7 cellular contexts compared by ENCODE assay signal in the genomic region with DNA sequence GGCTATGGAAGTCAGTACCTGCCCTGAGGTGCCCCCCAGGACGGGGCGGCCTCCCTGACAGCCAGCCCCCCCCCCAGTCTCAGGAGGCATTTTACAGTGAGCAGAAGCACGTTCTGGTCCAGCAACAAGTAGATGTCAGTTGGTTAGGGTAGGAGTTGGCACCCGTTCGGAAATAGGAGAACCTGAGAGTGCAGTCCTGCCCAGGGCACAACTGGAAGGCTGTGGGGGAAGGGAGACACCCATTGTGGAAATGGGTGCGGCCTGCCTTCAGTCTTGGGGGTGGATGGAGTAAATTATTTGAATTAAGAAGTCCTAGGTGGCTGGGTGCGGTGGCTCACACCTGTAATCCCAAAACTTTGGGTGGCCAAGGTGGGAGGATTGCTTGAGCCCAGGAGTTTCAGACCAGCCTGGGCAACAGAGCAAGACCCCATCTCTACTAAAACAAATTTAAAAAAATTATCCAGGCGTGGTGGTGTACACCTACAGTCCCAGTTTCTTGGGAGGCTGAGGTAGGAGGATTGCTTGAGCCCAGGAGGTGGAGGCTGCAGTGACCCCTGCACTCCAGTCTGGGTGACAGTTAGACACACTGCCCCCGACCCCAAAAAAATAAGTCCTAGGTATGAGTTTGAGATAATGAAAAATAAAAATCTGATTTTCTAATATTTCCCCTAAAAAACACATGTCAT. TPM values are rescaled to one million over a fixed set of nuclear protein-coding genes. Genes with fewer than 3 reads are reported as not detected.
A peak's percentile ranks its signal among the peaks of the same experiment; 100 is the strongest.
DNase-seq lines count a peak whose midpoint lies in the region; TF ChIP-seq lines count a peak whose summit lies in the region.

No MANE protein-coding gene starts in this region.

- H3K27ac ChIP-seq in HEK293 (ENCODE audit: extremely low read depth, low read depth, low read length) (peak overlapping the region; percentile 99), skeletal muscle tissue (ENCODE audit: low read depth, low read length) (peak overlapping the region; percentile 91)

- no peaks in the 10 kb centered on the region for H3K9me3 Mint-ChIP-seq in T-helper 2 cell treated with Interferon-gamma antibody and Interleukin-4, amounts not matched to agents 5 μg/mL and 100 μg/mL, for 36 hours

- no peak for DNase-seq in T-helper 2 cell treated with Interferon-gamma antibody and Interleukin-4, amounts not matched to agents 5 μg/mL and 100 μg/mL, for 36 hours (ENCODE audit: low spot score)
- DNase-seq in fibroblast of the aortic adventitia (ENCODE audit: low read depth), result no peak
- DNase-seq in HK-2 (ENCODE audit: unreplicated experiment), result no peak
- no peak for DNase-seq in glomerular visceral epithelial cell (ENCODE audit: extremely low spot score)
- DNase-seq in NCI-H2107 treated with DMSO at 0.1 percent for 48 hours (lab: John Stamatoyannopoulos, UW; ENCODE audit: unreplicated experiment), result no peak

- H3K36me3 ChIP-seq in HEK293 (ENCODE audit: control insufficient read depth in 2 of 2, insufficient read depth in 1 of 2, low read length in 2 of 2), result peaks cover 4 to 54% of the 10 kb centered on the region in 2 experiments; a peak in 2 of 3 replicates
- H3K36me3 ChIP-seq in skeletal muscle tissue (ENCODE audit: control insufficient read depth in 3 of 3, insufficient read depth in 3 of 3, low read length in 3 of 3), result peaks cover 41 to 45% (median 42%) of the 10 kb centered on the region in 3 donors

- CTCF ChIA-PET in HEK293 (lab: Yijun Ruan, JAX), result interaction anchor here (11.3 kb wide), 1 partner anchor 26 kb away, joined by 299 read pairs; no protein-coding TSS in a partner anchor

- peak overlapping the region; percentile 89 to 98 (median 91) for H3K9ac ChIP-seq in skeletal muscle tissue (ENCODE audit: low read depth in 1 of 3, low read length in 3 of 3)

- H3K27ac Mint-ChIP-seq in T-helper 2 cell treated with Interferon-gamma antibody and Interleukin-4, amounts not matched to agents 5 μg/mL and 100 μg/mL, for 36 hours, result peak overlapping the region; percentile 87

- POLR2A ChIA-PET in HEK293 (lab: Yijun Ruan, JAX), result interaction anchor here (1.4 to 7.7 kb wide), 6 partner anchors 13 to 41 kb away, joined by 6 to 407 read pairs (median 21); partner anchors contain the start of gene ATP5F1D

- peaks cover 44% of the 10 kb centered on the region for H3K36me3 Mint-ChIP-seq in T-helper 2 cell treated with Interferon-gamma antibody and Interleukin-4, amounts not matched to agents 5 μg/mL and 100 μg/mL, for 36 hours (ENCODE audit: low read depth)

- peak overlapping the region; percentile 83 for H3K4me3 Mint-ChIP-seq in T-helper 2 cell treated with Interferon-gamma antibody and Interleukin-4, amounts not matched to agents 5 μg/mL and 100 μg/mL, for 36 hours

- H3K4me3 ChIP-seq in HEK293 (ENCODE audit: low read depth, low read length) (peak overlapping the region; percentile 44), fibroblast of the aortic adventitia (ENCODE audit: low read depth, low read length) (peak overlapping the region; percentile 87), skeletal muscle tissue (ENCODE audit: low read length in 3 of 3) (peak overlapping the region; percentile 91 to 95 (median 91))

- TF ChIP-seq CTCF in HEK293 (tag by site-specific recombination; IDR thresholded peaks at IDR 0.05) (no peak), fibroblast of the aortic adventitia (IDR thresholded peaks at IDR 0.05; ENCODE audit: insufficient read depth, low read length) (no peak)

- peaks cover 36% of the 10 kb centered on the region for H3K4me1 Mint-ChIP-seq in T-helper 2 cell treated with Interferon-gamma antibody and Interleukin-4, amounts not matched to agents 5 μg/mL and 100 μg/mL, for 36 hours (ENCODE audit: low read depth)

- no peaks in the 10 kb centered on the region for H3K27me3 ChIP-seq in skeletal muscle tissue (ENCODE audit: control insufficient read depth in 3 of 3, insufficient read depth in 3 of 3, low read length in 3 of 3)

- no peaks in the 10 kb centered on the region for H3K9me3 ChIP-seq in HEK293 (ENCODE audit: control insufficient read depth, insufficient read depth, low read depth, low read length)
- no peaks in the 10 kb centered on the region for H3K9me3 ChIP-seq in skeletal muscle tissue (ENCODE audit: control insufficient read depth in 3 of 3, low read length in 3 of 3)

- peaks cover 25% of the 10 kb centered on the region for H3K4me1 ChIP-seq in HEK293 (ENCODE audit: control insufficient read depth, insufficient read depth, low read length)
- peaks cover 79 to 86% (median 82%) of the 10 kb centered on the region in 3 donors for H3K4me1 ChIP-seq in skeletal muscle tissue (ENCODE audit: control insufficient read depth in 3 of 3, insufficient read depth in 3 of 3, low read length in 3 of 3)

- H3K27me3 Mint-ChIP-seq in T-helper 2 cell treated with Interferon-gamma antibody and Interleukin-4, amounts not matched to agents 5 μg/mL and 100 μg/mL, for 36 hours (ENCODE audit: low read depth), result peaks cover 3% of the 10 kb centered on the region

TF ChIP-seq in HEK293, 187 proteins besides CTCF, POLR2A, EP300 and RAD21 (continues in another document):
- TF ChIP-seq PRDM2 (tag by site-specific recombination; IDR thresholded peaks at IDR 0.05; ENCODE audit: borderline replicate concordance), result 0 out of 2 replicates have a peak, but pooled peaks have one; percentile 18
- no peak for TF ChIP-seq ZNF513 (tag by site-specific recombination; IDR thresholded peaks at IDR 0.05)
- no peak for TF ChIP-seq ZNF660 (tag by site-specific recombination; IDR thresholded peaks at IDR 0.05)
- TF ChIP-seq ZNF350 (tag by site-specific recombination; IDR thresholded peaks at IDR 0.05), result no peak
- peak; percentile 96 for TF ChIP-seq ZNF121 (tag by site-specific recombination; IDR thresholded peaks at IDR 0.05)
- no peak for TF ChIP-seq ZNF37A (tag by site-specific recombination; IDR thresholded peaks at IDR 0.05)

RNA-seq across cellular contexts. Expression of gene CIRBP, which starts 1.2 kb away (rescaled TPM):
- total RNA-seq in fibroblast of the aortic adventitia (ENCODE audit: low replicate concordance), result 245 and 776 TPM in 2 replicates
- 413 TPM for total RNA-seq in skeletal muscle tissue

RNA-seq across cellular contexts. Expression of gene FAM174C, which starts 5.0 kb away (rescaled TPM):
- 25.2 and 123 TPM in 2 replicates for total RNA-seq in fibroblast of the aortic adventitia (ENCODE audit: low replicate concordance)
- 9.4 TPM for total RNA-seq in skeletal muscle tissue

RNA-seq across cellular contexts. Expression of gene EFNA2, which starts 15.4 kb away (rescaled TPM):
- not detected in 2 replicates for total RNA-seq in fibroblast of the aortic adventitia (ENCODE audit: low replicate concordance)
- total RNA-seq in skeletal muscle tissue, result 1.0 TPM

RNA-seq across cellular contexts. Expression of gene MIDN, which starts 21.9 kb away (rescaled TPM):
- total RNA-seq in fibroblast of the aortic adventitia (ENCODE audit: low replicate concordance) (23.2 and 32.5 TPM in 2 replicates), skeletal muscle tissue (5.2 TPM)

RNA-seq across cellular contexts. Expression of gene ATP5F1D, which starts 28.8 kb away (rescaled TPM):
- total RNA-seq in fibroblast of the aortic adventitia (ENCODE audit: low replicate concordance), result 15.7 and 55.6 TPM in 2 replicates
- total RNA-seq in skeletal muscle tissue, result 24.5 TPM
